18 cellular contexts compared by ENCODE assay signal in the genomic region with DNA sequence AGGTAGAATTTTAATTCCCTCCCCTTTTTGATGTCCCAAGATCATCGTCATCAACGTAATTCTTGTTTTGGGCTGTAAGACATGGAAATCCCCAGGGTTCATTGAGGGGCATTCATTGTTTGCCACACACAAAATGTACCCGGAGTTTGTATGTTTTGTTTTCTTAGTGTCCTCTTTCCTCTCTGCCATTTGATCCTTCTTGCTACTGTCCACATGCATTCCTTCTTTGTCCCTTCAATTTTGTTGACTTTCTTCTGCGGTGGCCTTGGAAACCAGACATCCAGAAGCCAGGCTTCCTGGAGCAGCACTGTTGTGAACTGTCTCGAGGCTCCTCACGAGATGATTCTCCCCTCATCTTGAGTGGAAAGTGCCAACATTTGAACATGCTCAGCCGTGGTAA. TPM values are rescaled to one million over a fixed set of nuclear protein-coding genes. Genes with fewer than 3 reads are reported as not detected.
DNase-seq lines count a peak whose midpoint lies in the region; ATAC-seq, FAIRE-seq and TF ChIP-seq lines count a peak whose summit lies in the region.
"Had no signal": no experiment of that assay in that cellular context is flagged by ENCODE, and none has a peak within 500 bp of the region (broad histone marks: within the 10 kb centered on the region; RNA-seq: fewer than 3 reads in every experiment).

No MANE protein-coding gene starts in this region.

- TF ChIP-seq EP300 in HepG2 (IDR thresholded peaks at IDR 0.05; ENCODE audit: low read depth in 2 of 2, low read length in 2 of 2), result no peak
- TF ChIP-seq EP300 in HepG2 (CRISPR knock-in tag; IDR thresholded peaks at IDR 0.05; ENCODE audit: borderline replicate concordance), result no peak

- no peak for TF ChIP-seq RAD21 in HepG2 (CRISPR knock-in tag; IDR thresholded peaks at IDR 0.05)

- no TSS peak for BruUV-seq in HepG2 (replicated peaks; lab: Mats Ljungman, UMichigan)

- H3K36me3 ChIP-seq in HepG2 (replicated peaks in 1 of 2; ENCODE audit: control insufficient read depth in 1 of 2, insufficient read depth in 2 of 2, low read length in 2 of 2) (no peaks in the 10 kb centered on the region), right lobe of liver (peaks cover 0 to 38% (median 11%) of the 10 kb centered on the region in 4 donors)

- CTCF ChIA-PET in HepG2 (lab: Yijun Ruan, JAX; ENCODE audit: low intra/inter-chr PET ratio, low total read pairs), result no interaction called here
- CTCF ChIA-PET in activated CD8-positive, alpha-beta T cell treated with anti-CD3 and anti-CD28 coated beads for 36 hours (lab: Charles Lee), result interaction anchor here (2.2 to 12.7 kb wide), 2 partner anchors 10 to 137 kb away, joined by 7 to 311 read pairs; no protein-coding TSS in a partner anchor

- H3K4me1 Mint-ChIP-seq in nephron, result peaks cover 32% of the 10 kb centered on the region
- peaks cover 40% of the 10 kb centered on the region for H3K4me1 Mint-ChIP-seq in type B pancreatic cell (ENCODE audit: unreplicated experiment)
- H3K4me1 Mint-ChIP-seq in activated CD8-positive, alpha-beta T cell treated with anti-CD3 and anti-CD28 coated beads for 36 hours (ENCODE audit: low read depth), result peaks cover 9% of the 10 kb centered on the region
- peaks cover 4% of the 10 kb centered on the region for H3K4me1 Mint-ChIP-seq in T-helper 2 cell treated with Interferon-gamma antibody and Interleukin-4, amounts not matched to agents 5 μg/mL and 100 μg/mL, for 36 hours (ENCODE audit: low read depth)

- no peak overlapping the region for H3K27ac ChIP-seq in HepG2 (ENCODE audit: extremely low read length, insufficient read depth, low read length)
- no peak overlapping the region for H3K27ac ChIP-seq in right lobe of liver

- no peak overlapping the region for H2AFZ ChIP-seq in HepG2 (ENCODE audit: low read length)

- TF ChIP-seq CTCF in HepG2 (CRISPR knock-in tag; IDR thresholded peaks at IDR 0.05) (no peak), right lobe of liver (IDR thresholded peaks at IDR 0.05) (no peak), choroid plexus epithelial cell (conservative IDR thresholded peaks at IDR 0.05; ENCODE audit: low read depth, low read length) (no peak), nephron (IDR thresholded peaks at IDR 0.05; ENCODE audit: unreplicated experiment in 3 of 3) (no peak), type B pancreatic cell (conservative IDR thresholded peaks at IDR 0.05) (no peak)
- TF ChIP-seq CTCF in activated CD8-positive, alpha-beta T cell treated with anti-CD3 and anti-CD28 coated beads for 36 hours (IDR thresholded peaks at IDR 0.05), result no peak

- H3K27me3 ChIP-seq in HepG2 (ENCODE audit: control insufficient read depth in 1 of 2, insufficient read depth in 2 of 2, low read length in 2 of 2), result peaks cover 0 to 22% of the 10 kb centered on the region in 2 experiments; a peak in 3 of 5 replicates
- H3K27me3 ChIP-seq in right lobe of liver, result no peaks in the 10 kb centered on the region

- 0 out of 2 replicates have a peak overlapping the region, but pooled peaks have one; percentile 4 for H3K4me2 ChIP-seq in HepG2 (ENCODE audit: low read depth, low read length)

- DNase-seq in HepG2 (ENCODE audit: low spot score) (no peak), right lobe of liver (no peak), choroid plexus epithelial cell (ENCODE audit: low read depth) (peak; percentile 35), type B pancreatic cell (ENCODE audit: extremely low spot score, unreplicated experiment) (no peak), DMS 273 (lab: John Stamatoyannopoulos, UW; ENCODE audit: unreplicated experiment) (no peak)
- no peak for DNase-seq in activated CD8-positive, alpha-beta T cell treated with anti-CD3 and anti-CD28 coated beads for 36 hours
- no peak for DNase-seq in T-helper 2 cell treated with Interferon-gamma antibody and Interleukin-4, amounts not matched to agents 5 μg/mL and 100 μg/mL, for 36 hours (ENCODE audit: low spot score)
- DNase-seq: 8988T, C1 segment of cervical spinal cord, GF-D8, NCI-H1105 treated with DMSO at 0.1 percent for 48 hours, NCI-H1694 treated with DMSO at 0.1 percent for 48 hours, NCI-H69 had no signal

- H4K20me1 ChIP-seq in HepG2 (ENCODE audit: insufficient read depth, low read length), result no peaks in the 10 kb centered on the region

- H3K4me3 ChIP-seq in HepG2 (replicated peaks in 1 of 3; ENCODE audit: insufficient read depth in 1 of 3, low read depth in 2 of 3, low read length in 3 of 3), result no peak overlapping the region
- H3K4me3 ChIP-seq in right lobe of liver, result no peak overlapping the region
- no peak overlapping the region for H3K4me3 ChIP-seq in choroid plexus epithelial cell (ENCODE audit: low read depth, low read length)

- TF ChIP-seq POLR2A in HepG2 (IDR thresholded peaks at IDR 0.05; ENCODE audit: insufficient read depth in 1 of 2, low read depth in 2 of 2, low read length in 2 of 2) (no peak), right lobe of liver (IDR thresholded peaks at IDR 0.05) (no peak)

- no peaks in the 10 kb centered on the region for H3K9me3 ChIP-seq in HepG2 (ENCODE audit: low read length)
- H3K9me3 ChIP-seq in right lobe of liver, result no peaks in the 10 kb centered on the region

- H3K9me3 Mint-ChIP-seq in nephron, result no peaks in the 10 kb centered on the region
- no peaks in the 10 kb centered on the region for H3K9me3 Mint-ChIP-seq in type B pancreatic cell
- H3K9me3 Mint-ChIP-seq in activated CD8-positive, alpha-beta T cell treated with anti-CD3 and anti-CD28 coated beads for 36 hours, result no peaks in the 10 kb centered on the region
- no peaks in the 10 kb centered on the region for H3K9me3 Mint-ChIP-seq in T-helper 2 cell treated with Interferon-gamma antibody and Interleukin-4, amounts not matched to agents 5 μg/mL and 100 μg/mL, for 36 hours

- intact Hi-C loops in HepG2 (cut with micrococcal nuclease; ENCODE audit: unreplicated experiment), result no loop called here
- intact Hi-C loops in right lobe of liver (cut with DNase I), result no loop called here
- intact Hi-C loops in activated CD8-positive, alpha-beta T cell treated with anti-CD3 and anti-CD28 coated beads for 36 hours (cut with micrococcal nuclease), result no loop called here

- ATAC-seq in HepG2 (no peak), right lobe of liver (no peak)
- ATAC-seq in activated CD8-positive, alpha-beta T cell treated with anti-CD3 and anti-CD28 coated beads for 36 hours, result no peak
- ATAC-seq: HCT116 had no signal

- H3K36me3 Mint-ChIP-seq in nephron (ENCODE audit: low read depth), result peaks cover 51% of the 10 kb centered on the region
- peaks cover 14% of the 10 kb centered on the region for H3K36me3 Mint-ChIP-seq in type B pancreatic cell
- peaks cover 8% of the 10 kb centered on the region for H3K36me3 Mint-ChIP-seq in activated CD8-positive, alpha-beta T cell treated with anti-CD3 and anti-CD28 coated beads for 36 hours (ENCODE audit: low read depth)
- no peaks in the 10 kb centered on the region for H3K36me3 Mint-ChIP-seq in T-helper 2 cell treated with Interferon-gamma antibody and Interleukin-4, amounts not matched to agents 5 μg/mL and 100 μg/mL, for 36 hours (ENCODE audit: low read depth)

- in situ Hi-C loops in HepG2 (cut with HindIII; ENCODE audit: extremely low pct_ligation_motif_present, low pct_unique_long_range_greater_than_20kb), result no loop called here

- H3K27ac Mint-ChIP-seq in nephron, result peak overlapping the region in 2 of 3 experiments; percentile 6 to 12
- H3K27ac Mint-ChIP-seq in type B pancreatic cell, result no peak overlapping the region
- H3K27ac Mint-ChIP-seq in activated CD8-positive, alpha-beta T cell treated with anti-CD3 and anti-CD28 coated beads for 36 hours, result no peak overlapping the region
- no peak overlapping the region for H3K27ac Mint-ChIP-seq in T-helper 2 cell treated with Interferon-gamma antibody and Interleukin-4, amounts not matched to agents 5 μg/mL and 100 μg/mL, for 36 hours

- no peak overlapping the region for H3K4me3 Mint-ChIP-seq in nephron
- H3K4me3 Mint-ChIP-seq in type B pancreatic cell, result peak overlapping the region; percentile 35
- no peak overlapping the region for H3K4me3 Mint-ChIP-seq in activated CD8-positive, alpha-beta T cell treated with anti-CD3 and anti-CD28 coated beads for 36 hours
- no peak overlapping the region for H3K4me3 Mint-ChIP-seq in T-helper 2 cell treated with Interferon-gamma antibody and Interleukin-4, amounts not matched to agents 5 μg/mL and 100 μg/mL, for 36 hours

- no peak for FAIRE-seq in HepG2 (lab: Jason Lieb, UNC)
- FAIRE-seq: GM12891, GM18507, RCC 7860 had no signal

- 45% methylated on average over 7 of the region's 7 CpGs for WGBS in HepG2 (ENCODE audit: low lambda C conversion rate)
- WGBS in right lobe of liver (ENCODE audit: insufficient coverage, low coverage, low lambda C conversion rate, missing lambda C conversion rate), result 53% methylated on average over 6 of the region's 7 CpGs

- H3K79me2 ChIP-seq in HepG2 (ENCODE audit: insufficient read depth, low read length), result no peaks in the 10 kb centered on the region

- H3K9ac ChIP-seq in HepG2 (ENCODE audit: insufficient read depth, low read depth, low read length), result no peak overlapping the region

- POLR2A ChIA-PET in HepG2 (lab: Yijun Ruan, JAX), result interaction anchor here (1.9 kb wide), 1 partner anchor 159 kb away, joined by 10 read pairs; a partner anchor contains a TSS
- POLR2A ChIA-PET in activated CD8-positive, alpha-beta T cell treated with anti-CD3 and anti-CD28 coated beads for 36 hours (lab: Charles Lee), result no interaction called here

- H3K27me3 Mint-ChIP-seq in nephron (ENCODE audit: low read depth) (no peaks in the 10 kb centered on the region), type B pancreatic cell (no peaks in the 10 kb centered on the region)
- H3K27me3 Mint-ChIP-seq in activated CD8-positive, alpha-beta T cell treated with anti-CD3 and anti-CD28 coated beads for 36 hours, result peaks cover 2% of the 10 kb centered on the region
- H3K27me3 Mint-ChIP-seq in T-helper 2 cell treated with Interferon-gamma antibody and Interleukin-4, amounts not matched to agents 5 μg/mL and 100 μg/mL, for 36 hours (ENCODE audit: low read depth), result no peaks in the 10 kb centered on the region

- peaks cover 49% of the 10 kb centered on the region for H3K4me1 ChIP-seq in HepG2 (ENCODE audit: insufficient read depth, low read length)
- peaks cover 0 to 31% (median 13%) of the 10 kb centered on the region in 4 donors for H3K4me1 ChIP-seq in right lobe of liver

RNA-seq across cellular contexts. Expression of a gene that starts 24.7 kb away (rescaled TPM):
- total RNA-seq in HepG2 (2016; rRNA removed; fragmentation: Illumina TruSeq; extraction: Trizol), result 0.45 and 2.0 TPM in 2 replicates
- total RNA-seq in HepG2 (2016; cell fraction: cytosol; rRNA removed; fragmentation: Illumina TruSeq; extraction: Trizol; ENCODE audit: low read depth), result 0.79 and 0.81 TPM in 2 replicates
- 0.83 and 1.8 TPM in 2 replicates for total RNA-seq in HepG2 (2016; cell fraction: insoluble cytoplasmic fraction; rRNA removed; fragmentation: Illumina TruSeq; extraction: Trizol)
- 0.68 and 1.4 TPM in 2 replicates for total RNA-seq in HepG2 (2016; cell fraction: membrane; rRNA removed; fragmentation: Illumina TruSeq; extraction: Trizol)
- 1.2 and 2.0 TPM in 2 replicates for total RNA-seq in HepG2 (2016; cell fraction: nucleus; rRNA removed; fragmentation: Illumina TruSeq; extraction: Trizol)
- 5.8 and 11.4 TPM in 2 replicates for polyA plus RNA-seq in HepG2 (2011; rRNA removed)
- 8.5 and 9.3 TPM in 2 replicates for polyA plus RNA-seq in HepG2 (2011; cell fraction: cytosol; rRNA removed)
- 3.3 and 6.4 TPM in 2 replicates for polyA plus RNA-seq in HepG2 (2011; cell fraction: nucleus; rRNA removed)
- 18.9 and 24.8 TPM in 2 replicates for polyA plus RNA-seq in HepG2 (2012)
- 0.59 and 1.1 TPM in 2 replicates for polyA plus RNA-seq in HepG2 (2016; cell fraction: cytosol; fragmentation: Illumina TruSeq; extraction: Trizol; ENCODE audit: low read depth)
- 0.91 and 1.3 TPM in 2 replicates for polyA plus RNA-seq in HepG2 (2016; cell fraction: insoluble cytoplasmic fraction; fragmentation: Illumina TruSeq; extraction: Trizol; ENCODE audit: low read depth)
- 1.1 and 1.2 TPM in 2 replicates for polyA plus RNA-seq in HepG2 (2016; cell fraction: membrane; fragmentation: Illumina TruSeq; extraction: Trizol; ENCODE audit: low read depth)
- 3.8 and 3.9 TPM in 2 replicates for polyA plus RNA-seq in HepG2 (2016; cell fraction: nucleus; fragmentation: Illumina TruSeq; extraction: Trizol; ENCODE audit: insufficient read depth, low read depth)
- 0.19 and 1.9 TPM in 2 replicates for polyA minus RNA-seq in HepG2 (2011; rRNA and poly(A)+ RNA removed; ENCODE audit: low replicate concordance)
- polyA minus RNA-seq in HepG2 (2011; cell fraction: cytosol; rRNA and poly(A)+ RNA removed), result 1.7 and 3.2 TPM in 2 replicates
- polyA minus RNA-seq in HepG2 (2011; cell fraction: nucleus; rRNA and poly(A)+ RNA removed), result 0.52 and 0.99 TPM in 2 replicates
- total RNA-seq in right lobe of liver, result 1,000 to 10,000 TPM in 2 of 6 experiments, 100 to 1,000 TPM in 4; 276 to 1,091 (median 406) TPM
- 121 and 252 TPM in 2 replicates for total RNA-seq in type B pancreatic cell (ENCODE audit: low replicate concordance)
- total RNA-seq in activated CD8-positive, alpha-beta T cell treated with anti-CD3 and anti-CD28 coated beads for 36 hours, result 100 to 1,000 TPM; 123 to 124 TPM

RNA-seq across cellular contexts. Expression of a gene that starts 37.4 kb away (rescaled TPM):
- total RNA-seq in HepG2 (2016; rRNA removed; fragmentation: Illumina TruSeq; extraction: Trizol) (not detected in 2 replicates), right lobe of liver (10 to 100 TPM; 13.7 to 76.0 (median 30.9) TPM), type B pancreatic cell (ENCODE audit: low replicate concordance) (51.0 and 245 TPM in 2 replicates)
- total RNA-seq in HepG2 (2016; cell fraction: cytosol; rRNA removed; fragmentation: Illumina TruSeq; extraction: Trizol; ENCODE audit: low read depth), result not detected in 2 replicates
- 0.02 TPM in 1 of 2 replicates, not detected in the other for total RNA-seq in HepG2 (2016; cell fraction: insoluble cytoplasmic fraction; rRNA removed; fragmentation: Illumina TruSeq; extraction: Trizol)
- not detected in 2 replicates for total RNA-seq in HepG2 (2016; cell fraction: membrane; rRNA removed; fragmentation: Illumina TruSeq; extraction: Trizol)
- total RNA-seq in HepG2 (2016; cell fraction: nucleus; rRNA removed; fragmentation: Illumina TruSeq; extraction: Trizol), result not detected in 2 replicates
- polyA plus RNA-seq in HepG2 (2011; rRNA removed), result 0.07 and 0.15 TPM in 2 replicates
- polyA plus RNA-seq in HepG2 (2011; cell fraction: cytosol; rRNA removed), result 0.05 TPM in 2 replicates
- 0.03 and 0.14 TPM in 2 replicates for polyA plus RNA-seq in HepG2 (2011; cell fraction: nucleus; rRNA removed)
- polyA plus RNA-seq in HepG2 (2012), result 0.11 TPM in 1 of 2 replicates, not detected in the other
- not detected in 2 replicates for polyA plus RNA-seq in HepG2 (2016; cell fraction: cytosol; fragmentation: Illumina TruSeq; extraction: Trizol; ENCODE audit: low read depth)
- polyA plus RNA-seq in HepG2 (2016; cell fraction: insoluble cytoplasmic fraction; fragmentation: Illumina TruSeq; extraction: Trizol; ENCODE audit: low read depth), result not detected in 2 replicates
- not detected in 2 replicates for polyA plus RNA-seq in HepG2 (2016; cell fraction: membrane; fragmentation: Illumina TruSeq; extraction: Trizol; ENCODE audit: low read depth)
- not detected in 2 replicates for polyA plus RNA-seq in HepG2 (2016; cell fraction: nucleus; fragmentation: Illumina TruSeq; extraction: Trizol; ENCODE audit: insufficient read depth, low read depth)
- 0.02 TPM in 1 of 2 replicates, not detected in the other for polyA minus RNA-seq in HepG2 (2011; rRNA and poly(A)+ RNA removed; ENCODE audit: low replicate concordance)
- not detected in 2 replicates for polyA minus RNA-seq in HepG2 (2011; cell fraction: cytosol; rRNA and poly(A)+ RNA removed)
- under 0.01 TPM in 1 of 2 replicates, not detected in the other for polyA minus RNA-seq in HepG2 (2011; cell fraction: nucleus; rRNA and poly(A)+ RNA removed)
- total RNA-seq in activated CD8-positive, alpha-beta T cell treated with anti-CD3 and anti-CD28 coated beads for 36 hours, result not detected

Comparison
In these comparisons a context has a peak if more than half of its experiments do, and no peak if none do; other contexts are left out.
1. RNA of a gene that starts 24.7 kb away (total RNA-seq): 276 to 1,091 TPM in right lobe of liver, 121 to 252 TPM in type B pancreatic cell and 123 to 124 TPM in activated CD8-positive, alpha-beta T cell treated with anti-CD3 and anti-CD28 coated beads for 36 hours; 0.45 to 2.0 TPM in HepG2; every median in the first group is over 10 times any median in the second.
2. RNA of a gene that starts 37.4 kb away (total RNA-seq): 51.0 to 245 TPM in type B pancreatic cell and 13.7 to 76.0 TPM in right lobe of liver; not detected in activated CD8-positive, alpha-beta T cell treated with anti-CD3 and anti-CD28 coated beads for 36 hours and 0.02 TPM in HepG2; every median in the first group is over 10 times any median in the second.
3. H3K27ac Mint-ChIP-seq: peak in nephron (2 of 3); none in type B pancreatic cell (single experiment), activated CD8-positive, alpha-beta T cell treated with anti-CD3 and anti-CD28 coated beads for 36 hours (single experiment) and T-helper 2 cell treated with Interferon-gamma antibody and Interleukin-4, amounts not matched to agents 5 μg/mL and 100 μg/mL, for 36 hours (single experiment).